ENCODE assay signal across 18 cellular contexts in the genomic region with DNA sequence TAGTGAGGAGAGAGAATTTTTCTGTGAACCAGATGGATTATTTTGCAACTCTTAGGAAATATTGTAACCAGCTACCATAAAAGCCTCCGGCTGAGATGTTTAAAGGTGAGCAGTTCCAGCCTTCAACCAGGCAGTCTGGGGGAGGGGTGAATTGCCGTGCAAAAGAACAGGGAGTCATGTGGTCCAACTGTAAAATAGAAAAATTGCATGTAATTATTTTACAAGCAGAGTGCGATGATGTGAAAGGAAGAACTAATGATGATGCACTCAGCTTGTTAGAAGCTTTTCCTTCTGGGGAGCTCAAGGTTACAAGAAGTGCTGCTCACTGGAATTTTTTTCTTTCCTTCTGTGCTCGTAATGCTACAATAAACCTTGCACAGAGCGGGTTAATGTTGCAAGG.
"Had no signal": no experiment of that assay in that cellular context is flagged by ENCODE, and none has a peak within 500 bp of the region (broad histone marks: within the 10 kb centered on the region; RNA-seq: fewer than 3 reads in every experiment).

No MANE protein-coding gene starts in this region.

- H3K4me1 ChIP-seq: colonic mucosa had no signal

- H3K4me3 ChIP-seq: colonic mucosa had no signal

- H3K27me3 ChIP-seq: colonic mucosa had no signal

- H3K4me1 Mint-ChIP-seq: activated CD4-positive, alpha-beta T cell treated with anti-CD3 and anti-CD28 coated beads for 36 hours; memory B cell; natural killer cell had no signal

- H3K9me3 ChIP-seq: colonic mucosa had no signal

- DNase-seq: activated CD4-positive, alpha-beta memory T cell treated with anti-CD3 and anti-CD28 coated beads for 36 hours; activated CD4-positive, alpha-beta T cell treated with anti-CD3 and anti-CD28 coated beads for 36 hours; activated effector memory CD4-positive, alpha-beta T cell treated with anti-CD3 and anti-CD28 coated beads, Interleukin-2, amount 50 U/mL, for 16 hours; activated T-cell treated with anti-CD3 and anti-CD28 coated beads, Interleukin-2, amount 50 U/mL, for 24 hours; amniotic stem cell; colonic mucosa; hippocampal formation; left ventricle myocardium superior; natural killer cell; occipital lobe; right cardiac atrium; stimulated activated naive CD8-positive, alpha-beta T cell treated with anti-CD3 and anti-CD28 coated beads, Interleukin-15, Interleukin-2, amounts not matched to agents 100 U/mL and 50 U/mL, for 24 hours; T-helper 2 cell; trophoblast cell had no signal

- ATAC-seq: activated CD4-positive, alpha-beta T cell treated with anti-CD3 and anti-CD28 coated beads for 36 hours; esophagus mucosa; left ventricle myocardium superior; natural killer cell; right cardiac atrium; stimulated activated naive CD8-positive, alpha-beta T cell treated with anti-CD3 and anti-CD28 coated beads, Interleukin-15, Interleukin-2, amounts not matched to agents 100 U/mL and 50 U/mL, for 24 hours had no signal

- H3K36me3 Mint-ChIP-seq: activated CD4-positive, alpha-beta memory T cell treated with anti-CD3 and anti-CD28 coated beads for 36 hours; activated naive CD8-positive, alpha-beta T cell; memory B cell; natural killer cell had no signal

- H3K27ac Mint-ChIP-seq: activated CD4-positive, alpha-beta memory T cell treated with anti-CD3 and anti-CD28 coated beads for 36 hours; activated CD4-positive, alpha-beta T cell treated with anti-CD3 and anti-CD28 coated beads for 36 hours; activated naive CD8-positive, alpha-beta T cell; activated T-cell treated with anti-CD3 and anti-CD28 coated beads, Interleukin-2, amount 50 U/mL, for 24 hours; memory B cell; natural killer cell; progenitor cell of endocrine pancreas had no signal

- H3K36me3 ChIP-seq: colonic mucosa had no signal

- H3K9me3 Mint-ChIP-seq: activated CD4-positive, alpha-beta memory T cell treated with anti-CD3 and anti-CD28 coated beads for 36 hours; activated T-cell treated with anti-CD3 and anti-CD28 coated beads, Interleukin-2, amount 50 U/mL, for 24 hours; natural killer cell had no signal

- H3K27me3 Mint-ChIP-seq: activated CD4-positive, alpha-beta memory T cell treated with anti-CD3 and anti-CD28 coated beads for 36 hours; activated CD4-positive, alpha-beta T cell treated with anti-CD3 and anti-CD28 coated beads for 36 hours; activated T-cell treated with anti-CD3 and anti-CD28 coated beads, Interleukin-2, amount 50 U/mL, for 24 hours; memory B cell; progenitor cell of endocrine pancreas had no signal

- H3K27ac ChIP-seq: colonic mucosa had no signal

- H3K4me3 Mint-ChIP-seq: activated CD4-positive, alpha-beta memory T cell treated with anti-CD3 and anti-CD28 coated beads for 36 hours; activated CD4-positive, alpha-beta T cell treated with anti-CD3 and anti-CD28 coated beads for 36 hours; activated naive CD8-positive, alpha-beta T cell; activated T-cell treated with anti-CD3 and anti-CD28 coated beads, Interleukin-2, amount 50 U/mL, for 24 hours; memory B cell; natural killer cell had no signal
